Comparison of ENCODE assay signal across 19 cellular contexts in the genomic region with DNA sequence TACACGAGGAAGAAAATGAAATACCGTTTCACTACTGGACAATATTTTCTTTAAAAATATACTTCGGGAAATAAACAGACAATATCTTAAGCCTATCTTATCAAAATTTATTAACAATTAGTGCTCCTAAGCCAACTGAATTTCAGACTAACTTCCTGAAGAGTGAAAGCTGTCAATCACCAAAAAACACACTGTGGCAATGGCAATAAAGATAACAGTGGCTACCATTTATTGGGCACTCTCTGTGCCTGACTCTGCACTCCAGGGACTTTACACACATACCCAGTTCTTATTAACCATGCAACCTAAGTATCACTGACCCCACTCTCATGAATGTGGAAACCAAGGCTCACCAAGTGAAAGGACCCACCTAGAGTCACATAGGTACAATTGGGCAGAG.
DNase-seq lines count a peak whose midpoint lies in the region; FAIRE-seq and TF ChIP-seq lines count a peak whose summit lies in the region.
"Had no signal": no experiment of that assay in that cellular context is flagged by ENCODE, and none has a peak within 500 bp of the region (broad histone marks: within the 10 kb centered on the region; RNA-seq: fewer than 3 reads in every experiment).

No MANE protein-coding gene starts in this region.

- intact Hi-C loops in prostate gland (cut with DNase I): no loop called here

- DNase-seq in HEK293T (ENCODE audit: extremely low spot score) (no peak), bronchial epithelial cell (ENCODE audit: low read depth) (no peak), prostate gland (ENCODE audit: low spot score) (peak; percentile 13), AML-193 (lab: John Stamatoyannopoulos, UW) (no peak), ecto neural progenitor cell (ENCODE audit: low spot score) (no peak), NCI-H345 treated with DMSO at 0.1 percent for 48 hours (lab: John Stamatoyannopoulos, UW; ENCODE audit: unreplicated experiment) (no peak)
- DNase-seq: 8988T, Caco-2, DMS153, DMS79, GDM1, HCEC 1CT, HFFc6 had no signal

- H3K9me3 ChIP-seq in prostate gland: no peaks in the 10 kb centered on the region
- H3K9me3 ChIP-seq: Caco-2 had no signal

- H3K36me3 ChIP-seq in bronchial epithelial cell (ENCODE audit: control insufficient read depth, insufficient read depth, low read length) (peaks cover 5% of the 10 kb centered on the region), prostate gland (no peaks in the 10 kb centered on the region)

- FAIRE-seq in bronchial epithelial cell (lab: Jason Lieb, UNC): peak; percentile 50
- FAIRE-seq: D721Med, H54 had no signal

- no peak overlapping the region for H3K4me3 ChIP-seq in bronchial epithelial cell (ENCODE audit: low read depth, low read length)
- no peak overlapping the region for H3K4me3 ChIP-seq in prostate gland
- H3K4me3 ChIP-seq: BLaER1 treated with 17β-estradiol and CSF1 and Interleukin-3, amounts not matched to agents 10 nM and 100 nM; GM23338 had no signal

- H3K27ac ChIP-seq in 22Rv1 (peak overlapping the region; percentile 22; the same call in 1 of the 2 replicates), prostate gland (no peak overlapping the region)
- H3K27ac ChIP-seq: BLaER1 treated with 17β-estradiol and CSF1 and Interleukin-3, amounts not matched to agents 10 nM and 100 nM; HL-60 had no signal

- H3K27me3 ChIP-seq in bronchial epithelial cell (ENCODE audit: control insufficient read depth, insufficient read depth, low read length) (no peaks in the 10 kb centered on the region), prostate gland (replicated peaks; ENCODE audit: insufficient read depth) (no peaks in the 10 kb centered on the region)
- H3K27me3 ChIP-seq: BLaER1 treated with 17β-estradiol and CSF1 and Interleukin-3, amounts not matched to agents 10 nM and 100 nM had no signal

- no peaks in the 10 kb centered on the region for H3K4me1 ChIP-seq in prostate gland (replicated peaks)
- H3K4me1 ChIP-seq: BLaER1 treated with 17β-estradiol and CSF1 and Interleukin-3, amounts not matched to agents 10 nM and 100 nM; Caco-2 had no signal

- 77% methylated on average over 3 of the region's 3 CpGs for WGBS in prostate gland

- POLR2A ChIA-PET in HEK293T (lab: Yijun Ruan, JAX): no interaction called here

- CTCF ChIA-PET in HEK293T (lab: Yijun Ruan, JAX): no interaction called here

- no peak for TF ChIP-seq POLR2A in prostate gland (IDR thresholded peaks at IDR 0.05)

- TF ChIP-seq CTCF in 22Rv1 (IDR thresholded peaks at IDR 0.05) (no peak), bronchial epithelial cell (IDR thresholded peaks at IDR 0.05; ENCODE audit: insufficient read depth, low read length, severe bottlenecking) (no peak), prostate gland (IDR thresholded peaks at IDR 0.05) (no peak)

TF ChIP-seq in HEK293T, 16 proteins besides CTCF, POLR2A, EP300 and RAD21:
- TF ChIP-seq, protein P1, sequence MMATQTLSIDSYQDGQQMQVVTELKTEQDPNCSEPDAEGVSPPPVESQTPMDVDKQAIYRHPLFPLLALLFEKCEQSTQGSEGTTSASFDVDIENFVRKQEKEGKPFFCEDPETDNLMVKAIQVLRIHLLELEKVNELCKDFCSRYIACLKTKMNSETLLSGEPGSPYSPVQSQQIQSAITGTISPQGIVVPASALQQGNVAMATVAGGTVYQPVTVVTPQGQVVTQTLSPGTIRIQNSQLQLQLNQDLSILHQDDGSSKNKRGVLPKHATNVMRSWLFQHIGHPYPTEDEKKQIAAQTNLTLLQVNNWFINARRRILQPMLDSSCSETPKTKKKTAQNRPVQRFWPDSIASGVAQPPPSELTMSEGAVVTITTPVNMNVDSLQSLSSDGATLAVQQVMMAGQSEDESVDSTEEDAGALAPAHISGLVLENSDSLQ (IDR thresholded peaks at IDR 0.05): peak; percentile 65
- no peak for TF ChIP-seq L3MBTL2 (conservative IDR thresholded peaks at IDR 0.05)
